In genomic region chr11:6544921-6545850, GRCh38 we compare ENCODE assay signal across 21 cellular contexts. TPM values are rescaled to one million over a fixed set of nuclear protein-coding genes. Genes with fewer than 3 reads are reported as not detected.
DNase-seq lines count a peak whose midpoint lies in the region; ATAC-seq and TF ChIP-seq lines count a peak whose summit lies in the region.
"Had no signal": no experiment of that assay in that cellular context is flagged by ENCODE, and none has a peak within 500 bp of the region (broad histone marks: within the 10 kb centered on the region; RNA-seq: fewer than 3 reads in every experiment).

No MANE protein-coding gene starts in this region.

- ATAC-seq in GM18861 (IDR thresholded peaks at IDR 0.05; ENCODE audit: unreplicated experiment) = no peak
- no peak for ATAC-seq in HG03432 (IDR thresholded peaks at IDR 0.05; ENCODE audit: unreplicated experiment)
- ATAC-seq in HG03565 (IDR thresholded peaks at IDR 0.05; ENCODE audit: unreplicated experiment) = no peak

- H3K9ac ChIP-seq in endodermal cell (ENCODE audit: extremely low read depth, low read length, poor library complexity, severe bottlenecking) = no peak overlapping the region
- H3K9ac ChIP-seq: BLaER1 treated with 17β-estradiol and CSF1 and Interleukin-3, amounts not matched to agents 10 nM and 100 nM had no signal

- no peaks in the 10 kb centered on the region for H3K4me1 ChIP-seq in endodermal cell (ENCODE audit: control insufficient read depth, insufficient read depth, low read length)
- no peaks in the 10 kb centered on the region for H3K4me1 ChIP-seq in osteoblast (ENCODE audit: insufficient read depth, low read length)
- H3K4me1 ChIP-seq: BLaER1 treated with 17β-estradiol and CSF1 and Interleukin-3, amounts not matched to agents 10 nM and 100 nM; Caco-2 had no signal

- H3K4me3 Mint-ChIP-seq in endodermal cell = no peak overlapping the region
- H3K4me3 Mint-ChIP-seq: activated CD4-positive, alpha-beta memory T cell treated with anti-CD3 and anti-CD28 coated beads for 36 hours; central memory CD8-positive, alpha-beta T cell; memory B cell had no signal

- H3K9me3 ChIP-seq in endodermal cell (ENCODE audit: control insufficient read depth, low read length) = no peaks in the 10 kb centered on the region
- H3K9me3 ChIP-seq in osteoblast (ENCODE audit: low read depth, low read length) = no peaks in the 10 kb centered on the region
- H3K9me3 ChIP-seq: BLaER1 treated with 17β-estradiol and CSF1 and Interleukin-3, amounts not matched to agents 10 nM and 100 nM; Caco-2 had no signal

- H3K27me3 ChIP-seq in endodermal cell (ENCODE audit: control insufficient read depth, insufficient read depth, low read length, poor library complexity, severe bottlenecking) (no peaks in the 10 kb centered on the region), osteoblast (ENCODE audit: insufficient read depth, low read length) (no peaks in the 10 kb centered on the region)
- H3K27me3 ChIP-seq: BLaER1 treated with 17β-estradiol and CSF1 and Interleukin-3, amounts not matched to agents 10 nM and 100 nM had no signal

- no peak overlapping the region for H3K27ac Mint-ChIP-seq in endodermal cell
- H3K27ac Mint-ChIP-seq: activated CD4-positive, alpha-beta memory T cell treated with anti-CD3 and anti-CD28 coated beads for 36 hours; memory B cell had no signal

- peak; percentile 13 for DNase-seq in Daoy (ENCODE audit: low read depth)
- peak; percentile 27 for DNase-seq in M059J (ENCODE audit: low read depth)
- DNase-seq in endodermal cell = peak; percentile 45
- DNase-seq in osteoblast (ENCODE audit: insufficient read length, low spot score, missing footprints) = peak; percentile 78
- DNase-seq in GM13977 (ENCODE audit: low spot score) = no peak
- DNase-seq: activated CD4-positive, alpha-beta memory T cell treated with anti-CD3 and anti-CD28 coated beads for 36 hours; activated CD4-positive, CD25-positive, alpha-beta regulatory T cell; activated naive CD4-positive, alpha-beta T cell treated with Interleukin-2 at 50 U/mL for 16 hours; Caco-2; DMS79 treated with DMSO at 0.1 percent for 48 hours; GOT3; NCI-H2171; NCI-H524; occipital lobe; T1000 had no signal

- H3K4me2 ChIP-seq in osteoblast (ENCODE audit: insufficient read depth, low read length) = no peak overlapping the region
- H3K4me2 ChIP-seq: BLaER1 treated with 17β-estradiol and CSF1 and Interleukin-3, amounts not matched to agents 10 nM and 100 nM had no signal

- no peaks in the 10 kb centered on the region for H4K20me1 ChIP-seq in osteoblast (ENCODE audit: insufficient read depth, low read length)

- 84 to 94% methylated on average over 9 to 19 of the region's 19 CpGs for WGBS in endodermal cell (ENCODE audit: insufficient coverage in 1 of 2, insufficient read length in 1 of 2), 2 experiments

- in situ Hi-C loops in GM13977 (cut with MboI; ENCODE audit: low pct_unique_long_range_greater_than_20kb, low sequenced_read_pairs, unreplicated experiment) = no loop called here

- peaks cover 2% of the 10 kb centered on the region for H3K36me3 Mint-ChIP-seq in endodermal cell (ENCODE audit: low read depth)

- TF ChIP-seq CTCF in endodermal cell (conservative IDR thresholded peaks at IDR 0.05) (no peak), osteoblast (IDR thresholded peaks at IDR 0.05; ENCODE audit: extremely low read depth, low read depth, low read length) (no peak), GM13977 (IDR thresholded peaks at IDR 0.05; ENCODE audit: extremely low read depth, insufficient read depth, missing control alignments) (no peak)

- H3K9me3 Mint-ChIP-seq in endodermal cell = no peaks in the 10 kb centered on the region
- H3K9me3 Mint-ChIP-seq: activated CD4-positive, alpha-beta memory T cell treated with anti-CD3 and anti-CD28 coated beads for 36 hours; central memory CD8-positive, alpha-beta T cell; memory B cell had no signal

- no peaks in the 10 kb centered on the region for H3K79me2 ChIP-seq in osteoblast (ENCODE audit: insufficient read depth, low read length)

- H3K36me3 ChIP-seq in endodermal cell (ENCODE audit: control insufficient read depth, insufficient read depth, low read length) = no peaks in the 10 kb centered on the region
- peaks cover 2% of the 10 kb centered on the region for H3K36me3 ChIP-seq in osteoblast (ENCODE audit: insufficient read depth, low read length)

- H3K4me3 ChIP-seq in endodermal cell (ENCODE audit: low read length) (no peak overlapping the region), osteoblast (ENCODE audit: insufficient read depth, low read length) (no peak overlapping the region)
- H3K4me3 ChIP-seq: BLaER1 treated with 17β-estradiol and CSF1 and Interleukin-3, amounts not matched to agents 10 nM and 100 nM had no signal

- H2AFZ ChIP-seq in osteoblast (ENCODE audit: low read length) = no peak overlapping the region

- H3K27me3 Mint-ChIP-seq in endodermal cell (ENCODE audit: insufficient read depth) = no peaks in the 10 kb centered on the region
- H3K27me3 Mint-ChIP-seq: activated CD4-positive, alpha-beta memory T cell treated with anti-CD3 and anti-CD28 coated beads for 36 hours; central memory CD8-positive, alpha-beta T cell; memory B cell had no signal

- H3K4me1 Mint-ChIP-seq in endodermal cell = no peaks in the 10 kb centered on the region
- H3K4me1 Mint-ChIP-seq: central memory CD8-positive, alpha-beta T cell; memory B cell had no signal

- no peak overlapping the region for H3K27ac ChIP-seq in endodermal cell (ENCODE audit: low read depth, low read length)
- no peak overlapping the region for H3K27ac ChIP-seq in osteoblast (ENCODE audit: low read depth, low read length)
- H3K27ac ChIP-seq: BLaER1 treated with 17β-estradiol and CSF1 and Interleukin-3, amounts not matched to agents 10 nM and 100 nM had no signal

RNA-seq across cellular contexts. Expression of gene DNHD1, which starts 48.1 kb away (rescaled TPM):
- total RNA-seq in Daoy (2014; rRNA removed; shearing (Covaris generic)) = 3.6 and 4.2 TPM in 2 replicates
- total RNA-seq in M059J (2014; rRNA removed; shearing (Covaris generic)) = 1.3 and 1.4 TPM in 2 replicates
- total RNA-seq in endodermal cell (10 to 100 TPM; 11.0 to 12.2 TPM), osteoblast (9.0 and 9.4 TPM in 2 replicates)
- polyA plus RNA-seq in endodermal cell (2013, experiment 1 of 2) = 7.1 TPM
- 8.3 TPM for polyA plus RNA-seq in endodermal cell (2013, experiment 2 of 2)

RNA-seq across cellular contexts. Expression of gene RRP8, which starts 58.2 kb away (rescaled TPM):
- total RNA-seq in Daoy (2014; rRNA removed; shearing (Covaris generic)) = 17.4 and 17.9 TPM in 2 replicates
- total RNA-seq in M059J (2014; rRNA removed; shearing (Covaris generic)) = 18.0 and 18.8 TPM in 2 replicates
- 10 to 100 TPM; 11.0 to 12.8 TPM for total RNA-seq in endodermal cell
- 12.8 TPM for polyA plus RNA-seq in endodermal cell (2013, experiment 1 of 2)
- 12.1 TPM for polyA plus RNA-seq in endodermal cell (2013, experiment 2 of 2)
- 7.2 and 10.6 TPM in 2 replicates for total RNA-seq in osteoblast

RNA-seq across cellular contexts. Expression of gene ILK, which starts 58.4 kb away (rescaled TPM):
- 120 and 140 TPM in 2 replicates for total RNA-seq in Daoy (2014; rRNA removed; shearing (Covaris generic))
- total RNA-seq in M059J (2014; rRNA removed; shearing (Covaris generic)) = 152 and 201 TPM in 2 replicates
- total RNA-seq in endodermal cell (100 to 1,000 TPM; 125 to 136 TPM), osteoblast (151 and 176 TPM in 2 replicates)
- polyA plus RNA-seq in endodermal cell (2013, experiment 1 of 2) = 117 TPM
- polyA plus RNA-seq in endodermal cell (2013, experiment 2 of 2) = 112 TPM
